1 cellular context compared by ENCODE assay signal in the genomic region with DNA sequence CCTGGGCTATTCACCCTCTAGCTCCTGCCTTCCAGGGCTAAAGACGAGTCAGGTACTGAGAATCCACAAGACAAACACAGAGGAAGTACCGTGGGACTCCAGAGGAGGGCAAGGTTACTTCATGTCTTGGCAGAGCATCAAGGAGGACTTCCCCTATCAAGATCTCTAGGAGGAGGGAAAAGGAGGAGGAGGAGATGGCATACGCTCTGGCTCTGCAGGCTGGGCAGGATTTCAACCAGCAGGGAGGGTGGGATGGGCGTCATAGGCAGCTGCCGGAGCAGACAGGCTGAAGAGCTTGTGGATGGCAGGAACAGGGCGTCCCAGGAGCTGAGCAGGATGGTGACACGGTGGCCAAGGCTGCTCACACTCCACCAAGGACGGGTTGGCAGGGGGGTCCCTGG.
TF ChIP-seq lines count a peak whose summit lies in the region.

No MANE protein-coding gene starts in this region.

TF ChIP-seq in IMR-90, 13 proteins besides CTCF, POLR2A, EP300 and RAD21:
- TF ChIP-seq CEBPB (IDR thresholded peaks at IDR 0.05; ENCODE audit: low read depth, low read length): peak; percentile 75
- peak; percentile 51; the same call in 1 of the 2 replicates for TF ChIP-seq MAZ (IDR thresholded peaks at IDR 0.05; ENCODE audit: borderline replicate concordance, low read depth, low read length)
- peak; percentile 66 for TF ChIP-seq SMC3 (IDR thresholded peaks at IDR 0.05; ENCODE audit: low read depth, low read length)
- TF ChIP-seq MAFK (IDR thresholded peaks at IDR 0.05; ENCODE audit: low read depth, low read length): no peak
TF ChIP-seq in IMR-90: peak in this region for 3.
